ENCODE assay signal across 13 cellular contexts in genomic region chr19:1097810-1098176, GRCh38. TPM values are rescaled to one million over a fixed set of nuclear protein-coding genes. Genes with fewer than 3 reads are reported as not detected.
DNase-seq lines count a peak whose midpoint lies in the region; ATAC-seq and TF ChIP-seq lines count a peak whose summit lies in the region.
"Had no signal": no experiment of that assay in that cellular context is flagged by ENCODE, and none has a peak within 500 bp of the region (broad histone marks: within the 10 kb centered on the region; RNA-seq: fewer than 3 reads in every experiment).

No MANE protein-coding gene starts in this region.

- POLR2A ChIA-PET in activated CD8-positive, alpha-beta T cell treated with anti-CD3 and anti-CD28 coated beads, Interleukin-2, amount 10 ng/mL, durations not matched to agents 7 days and 5 days (lab: Charles Lee): interaction anchor here (0.8 kb wide), 1 partner anchor 31 kb away, joined by 3 read pairs; the partner anchor contains the start of gene ARHGAP45

- H3K9me3 Mint-ChIP-seq in activated CD8-positive, alpha-beta T cell treated with anti-CD3 and anti-CD28 coated beads, Interleukin-2, amount 10 ng/mL, durations not matched to agents 7 days and 5 days (ENCODE audit: insufficient read depth): no peaks in the 10 kb centered on the region

- H3K27ac Mint-ChIP-seq in activated CD8-positive, alpha-beta T cell treated with anti-CD3 and anti-CD28 coated beads, Interleukin-2, amount 10 ng/mL, durations not matched to agents 7 days and 5 days: peak overlapping the region; percentile 66

- no peak overlapping the region for H3K4me3 Mint-ChIP-seq in activated CD8-positive, alpha-beta T cell treated with anti-CD3 and anti-CD28 coated beads, Interleukin-2, amount 10 ng/mL, durations not matched to agents 7 days and 5 days

- H3K36me3 ChIP-seq in cardiac muscle cell: no peaks in the 10 kb centered on the region
- peaks cover 11% of the 10 kb centered on the region for H3K36me3 ChIP-seq in lower lobe of right lung
- no peaks in the 10 kb centered on the region for H3K36me3 ChIP-seq in urinary bladder (ENCODE audit: insufficient read depth)

- 77% methylated on average over 7 of the region's 7 CpGs for WGBS in urinary bladder

- H3K27ac ChIP-seq in cardiac muscle cell (peak overlapping the region; percentile 30), lower lobe of right lung (peak overlapping the region; percentile 92), urinary bladder (ENCODE audit: low read depth) (peak overlapping the region; percentile 34)

- ATAC-seq in Right ventricle myocardium inferior (no peak), lower lobe of right lung (peak; percentile 24 to 37), HG02763 (IDR thresholded peaks at IDR 0.05; ENCODE audit: unreplicated experiment) (no peak)
- no peak for ATAC-seq in activated CD8-positive, alpha-beta T cell treated with anti-CD3 and anti-CD28 coated beads, Interleukin-2, amount 10 ng/mL, durations not matched to agents 7 days and 5 days
- ATAC-seq: heart right ventricle had no signal

- H3K27me3 Mint-ChIP-seq in activated CD8-positive, alpha-beta T cell treated with anti-CD3 and anti-CD28 coated beads, Interleukin-2, amount 10 ng/mL, durations not matched to agents 7 days and 5 days (ENCODE audit: low read depth): no peaks in the 10 kb centered on the region

- peaks cover 15% of the 10 kb centered on the region for H3K36me3 Mint-ChIP-seq in activated CD8-positive, alpha-beta T cell treated with anti-CD3 and anti-CD28 coated beads, Interleukin-2, amount 10 ng/mL, durations not matched to agents 7 days and 5 days (ENCODE audit: low read depth)

- DNase-seq in cardiac muscle cell (ENCODE audit: low read depth in 1 of 2, low spot score in 1 of 2): no peak
- no peak for DNase-seq in Right ventricle myocardium inferior (ENCODE audit: missing footprints)
- no peak for DNase-seq in activated CD8-positive, alpha-beta T cell treated with anti-CD3 and anti-CD28 coated beads, Interleukin-2, amount 10 ng/mL, durations not matched to agents 7 days and 5 days
- peak; percentile 78 for DNase-seq in lower lobe of right lung
- no peak for DNase-seq in COR-L47 (lab: John Stamatoyannopoulos, UW)
- DNase-seq in AG08395 (ENCODE audit: low spot score): no peak
- DNase-seq: KBM-7; NCI-H446 treated with DMSO at 0.1 percent for 48 hours; stimulated activated CD4-positive, alpha-beta T cell treated with anti-CD3 and anti-CD28 coated beads, Interleukin-12 subunit alpha, Interleukin-12 subunit beta, amount 100 ng/mL, for 4 hours; stimulated activated naive CD4-positive, alpha-beta T cell had no signal

- TF ChIP-seq CTCF in cardiac muscle cell (IDR thresholded peaks at IDR 0.05; ENCODE audit: low read depth, low read length) (no peak), lower lobe of right lung (IDR thresholded peaks at IDR 0.05) (no peak)

- H3K4me1 ChIP-seq in cardiac muscle cell (ENCODE audit: low read depth): peaks cover 22% of the 10 kb centered on the region
- peaks cover 72% of the 10 kb centered on the region for H3K4me1 ChIP-seq in lower lobe of right lung
- no peaks in the 10 kb centered on the region for H3K4me1 ChIP-seq in urinary bladder (ENCODE audit: insufficient read depth)

- H3K9me3 ChIP-seq in cardiac muscle cell (ENCODE audit: low read depth) (no peaks in the 10 kb centered on the region), lower lobe of right lung (no peaks in the 10 kb centered on the region)

- H3K4me3 ChIP-seq in cardiac muscle cell (no peak overlapping the region), lower lobe of right lung (peak overlapping the region; percentile 11), urinary bladder (ENCODE audit: low read depth, low read length) (no peak overlapping the region)
- H3K4me3 ChIP-seq: heart right ventricle had no signal

- CTCF ChIA-PET in activated CD8-positive, alpha-beta T cell treated with anti-CD3 and anti-CD28 coated beads, Interleukin-2, amount 10 ng/mL, durations not matched to agents 7 days and 5 days (lab: Charles Lee): interaction anchor here (1.1 to 1.4 kb wide), 2 partner anchors 31 to 32 kb away, joined by 4 read pairs; partner anchors contain the start of gene ARHGAP45

- intact Hi-C loops in Right ventricle myocardium inferior (cut with DNase I): loop anchor here (5.0 kb wide), 1 partner anchor 55 kb away; the partner anchor contains the start of gene ABCA7
- intact Hi-C loops in lower lobe of right lung (cut with DNase I): no loop called here

- H3K27me3 ChIP-seq in cardiac muscle cell: no peaks in the 10 kb centered on the region
- no peaks in the 10 kb centered on the region for H3K27me3 ChIP-seq in lower lobe of right lung (ENCODE audit: low read depth)
- H3K27me3 ChIP-seq: heart right ventricle had no signal

- H3K4me1 Mint-ChIP-seq in activated CD8-positive, alpha-beta T cell treated with anti-CD3 and anti-CD28 coated beads, Interleukin-2, amount 10 ng/mL, durations not matched to agents 7 days and 5 days (ENCODE audit: low read depth): peaks cover 64% of the 10 kb centered on the region

RNA-seq across cellular contexts. Expression of gene POLR2E, which starts 2.6 kb away (rescaled TPM):
- total RNA-seq in cardiac muscle cell (371 and 410 TPM in 2 replicates), Right ventricle myocardium inferior (142 TPM), lower lobe of right lung (158 TPM), urinary bladder (35.2 TPM)
- polyA plus RNA-seq in cardiac muscle cell (409 and 487 TPM in 2 replicates), urinary bladder (255 TPM)
- 100 to 1,000 TPM; 176 to 177 TPM for total RNA-seq in activated CD8-positive, alpha-beta T cell treated with anti-CD3 and anti-CD28 coated beads, Interleukin-2, amount 10 ng/mL, durations not matched to agents 7 days and 5 days

RNA-seq across cellular contexts. Expression of gene GPX4, which starts 6.0 kb away (rescaled TPM):
- total RNA-seq in cardiac muscle cell (759 and 903 TPM in 2 replicates), Right ventricle myocardium inferior (361 TPM), lower lobe of right lung (378 TPM), urinary bladder (71.3 TPM)
- polyA plus RNA-seq in cardiac muscle cell (826 and 860 TPM in 2 replicates), urinary bladder (452 TPM)
- 100 to 1,000 TPM; 174 to 177 TPM for total RNA-seq in activated CD8-positive, alpha-beta T cell treated with anti-CD3 and anti-CD28 coated beads, Interleukin-2, amount 10 ng/mL, durations not matched to agents 7 days and 5 days

RNA-seq across cellular contexts. Expression of gene ARHGAP45, which starts 30.8 kb away (rescaled TPM):
- total RNA-seq in cardiac muscle cell (88.6 and 133 TPM in 2 replicates), Right ventricle myocardium inferior (6.6 TPM), lower lobe of right lung (83.5 TPM), urinary bladder (5.7 TPM)
- polyA plus RNA-seq in cardiac muscle cell (39.3 and 67.5 TPM in 2 replicates), urinary bladder (12.0 TPM)
- 100 to 1,000 TPM; 433 to 445 TPM for total RNA-seq in activated CD8-positive, alpha-beta T cell treated with anti-CD3 and anti-CD28 coated beads, Interleukin-2, amount 10 ng/mL, durations not matched to agents 7 days and 5 days

RNA-seq across cellular contexts. Expression of gene ABCA7, which starts 57.9 kb away (rescaled TPM):
- total RNA-seq in cardiac muscle cell: 43.6 and 44.0 TPM in 2 replicates
- 36.8 and 60.4 TPM in 2 replicates for polyA plus RNA-seq in cardiac muscle cell
- total RNA-seq in Right ventricle myocardium inferior: 7.7 TPM
- total RNA-seq in activated CD8-positive, alpha-beta T cell treated with anti-CD3 and anti-CD28 coated beads, Interleukin-2, amount 10 ng/mL, durations not matched to agents 7 days and 5 days: 10 to 100 TPM; 76.6 to 77.5 TPM
- 53.3 TPM for total RNA-seq in lower lobe of right lung
- total RNA-seq in urinary bladder: 1.9 TPM
- polyA plus RNA-seq in urinary bladder: 5.9 TPM

Comparison
In these comparisons a context has a peak if more than half of its experiments do, and no peak if none do; other contexts are left out.
1. RNA of gene ARHGAP45, which starts 30.8 kb away (total RNA-seq): 433 to 445 TPM in activated CD8-positive, alpha-beta T cell treated with anti-CD3 and anti-CD28 coated beads, Interleukin-2, amount 10 ng/mL, durations not matched to agents 7 days and 5 days, 88.6 to 133 TPM in cardiac muscle cell and 83.5 TPM in lower lobe of right lung (single experiment); 6.6 TPM in Right ventricle myocardium inferior (single experiment) and 5.7 TPM in urinary bladder (single experiment); every median in the first group is over 10 times any median in the second.
2. H3K27ac ChIP-seq: peak in every context shown above with its lines; median percentile 92 in lower lobe of right lung; 34 in urinary bladder; 30 in cardiac muscle cell.
3. ATAC-seq: peak in lower lobe of right lung (2 of 2); none in Right ventricle myocardium inferior (single experiment), activated CD8-positive, alpha-beta T cell treated with anti-CD3 and anti-CD28 coated beads, Interleukin-2, amount 10 ng/mL, durations not matched to agents 7 days and 5 days (single experiment) and HG02763 (single experiment).